ENCODE assay signal across 8 cellular contexts in the genomic region with DNA sequence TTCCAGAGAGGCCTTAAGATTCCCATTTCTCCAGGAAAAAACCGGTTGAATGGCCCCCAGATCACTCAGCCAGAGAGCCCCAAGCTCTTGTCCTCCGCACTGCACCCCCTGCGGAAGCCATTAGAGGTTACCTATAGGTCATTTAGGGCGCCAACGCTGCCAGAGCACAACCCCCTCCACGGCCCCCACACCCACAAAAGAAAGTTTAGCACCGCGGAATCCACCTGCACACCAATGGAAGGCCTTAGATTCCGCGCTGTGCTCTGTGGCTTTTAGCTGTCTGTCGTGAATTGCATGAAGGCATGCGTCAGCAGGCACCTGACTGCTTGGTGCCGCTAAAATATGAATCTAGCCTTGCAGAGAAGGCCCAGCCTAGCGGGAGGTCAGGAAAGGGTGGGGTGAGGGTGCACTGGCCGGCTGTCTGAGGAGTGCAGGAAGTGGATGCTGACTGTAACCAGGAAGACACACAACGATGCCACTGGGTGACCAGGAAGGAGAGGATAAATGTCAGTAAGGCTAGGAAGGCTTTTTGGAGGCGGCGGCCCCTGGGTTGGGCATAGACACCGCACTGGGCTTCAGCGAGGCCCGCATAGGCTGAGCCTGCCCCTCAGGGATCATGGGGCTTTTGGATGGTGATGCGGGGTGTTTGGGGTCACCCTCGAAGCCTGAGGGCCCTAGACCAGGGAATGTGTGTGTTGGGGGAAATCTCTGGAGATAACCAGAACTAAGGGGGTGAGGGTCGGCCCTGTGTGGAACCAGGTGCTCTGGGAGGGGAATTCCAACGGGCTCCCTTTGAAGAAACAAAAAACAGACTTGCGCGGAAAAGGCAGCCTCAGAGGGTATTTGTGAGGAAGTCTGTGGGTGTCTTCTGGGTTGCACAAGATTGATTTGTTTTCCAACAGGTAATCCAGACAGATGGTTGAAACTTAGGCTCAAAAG. TPM values are rescaled to one million over a fixed set of nuclear protein-coding genes. Genes with fewer than 3 reads are reported as not detected.
DNase-seq lines count a peak whose midpoint lies in the region; ATAC-seq and TF ChIP-seq lines count a peak whose summit lies in the region.

No MANE protein-coding gene starts in this region.

- no peak overlapping the region for H3K23ac ChIP-seq in mesendoderm (ENCODE audit: low read length)

- H2BK5ac ChIP-seq in mesendoderm (ENCODE audit: low read length): no peak overlapping the region

- ATAC-seq in HG03469 (IDR thresholded peaks at IDR 0.05; ENCODE audit: unreplicated experiment): no peak

- no peak overlapping the region for H3K56ac ChIP-seq in mesendoderm (ENCODE audit: low read length)

- H3K27me3 ChIP-seq in cardiac muscle cell: peaks cover 10% of the 10 kb centered on the region
- no peaks in the 10 kb centered on the region for H3K27me3 ChIP-seq in right atrium auricular region
- H3K27me3 ChIP-seq in mesendoderm (ENCODE audit: insufficient read depth, low read length, poor library complexity): no peaks in the 10 kb centered on the region

- no peak overlapping the region for H3K4me2 ChIP-seq in mesendoderm (ENCODE audit: low read length)

- H3K79me2 ChIP-seq in mesendoderm (ENCODE audit: control insufficient read depth, insufficient read depth, low read length): no peaks in the 10 kb centered on the region

- DNase-seq in cardiac muscle cell (ENCODE audit: low read depth in 1 of 2, low spot score in 1 of 2) (no peak), right atrium auricular region (ENCODE audit: low spot score) (no peak), mesendoderm (no peak), globus pallidus (ENCODE audit: low spot score) (no peak)
- DNase-seq in activated naive CD4-positive, alpha-beta T cell treated with Interleukin-2 at 50 U/mL for 16 hours: peak; percentile 80
- peak; percentile 62 to 72 for DNase-seq in stimulated activated CD8-positive, alpha-beta memory T cell treated with anti-CD3 and anti-CD28 coated beads, Interleukin-7, amount 100 ng/mL, for 4 hours (ENCODE audit: low read depth in 2 of 2)

- H3K4me1 ChIP-seq in cardiac muscle cell (ENCODE audit: low read depth) (no peaks in the 10 kb centered on the region), right atrium auricular region (peaks cover 0 to 7% of the 10 kb centered on the region in 2 donors), mesendoderm (ENCODE audit: control insufficient read depth, low read depth, low read length) (no peaks in the 10 kb centered on the region)

- no peak overlapping the region for H4K5ac ChIP-seq in mesendoderm (ENCODE audit: low read length)

- H3K18ac ChIP-seq in mesendoderm (ENCODE audit: low read length): peak overlapping the region; percentile 31

- TF ChIP-seq POLR2A in Raji (IDR thresholded peaks at IDR 0.05; ENCODE audit: insufficient read depth, low read depth, low read length): peak; percentile 58

- no CpG with 5 or more reads among the region's 27 CpGs for WGBS in mesendoderm (ENCODE audit: extremely low coverage, insufficient coverage, low lambda C conversion rate)

- no peak overlapping the region for H2BK15ac ChIP-seq in mesendoderm (replicated peaks; ENCODE audit: low read depth)

- H3K4ac ChIP-seq in mesendoderm (ENCODE audit: low read depth, low read length): no peak overlapping the region

- H3K4me3 ChIP-seq in cardiac muscle cell (peak overlapping the region; percentile 40), right atrium auricular region (peak overlapping the region in 1 of 2 donors; percentile 59), mesendoderm (ENCODE audit: low read length) (no peak overlapping the region)

- H3K27ac ChIP-seq in cardiac muscle cell: no peak overlapping the region
- no peak overlapping the region for H3K27ac ChIP-seq in right atrium auricular region
- H3K27ac ChIP-seq in mesendoderm (ENCODE audit: low read depth, low read length): no peak overlapping the region

- H2BK120ac ChIP-seq in mesendoderm (ENCODE audit: low read depth, low read length): no peak overlapping the region

- no peak overlapping the region for H3K9ac ChIP-seq in mesendoderm (ENCODE audit: low read length)

- H2AK5ac ChIP-seq in mesendoderm (ENCODE audit: low read length): no peak overlapping the region

- no peak overlapping the region for H4K8ac ChIP-seq in mesendoderm (ENCODE audit: low read depth, low read length)

- H3K36me3 ChIP-seq in cardiac muscle cell (no peaks in the 10 kb centered on the region), right atrium auricular region (no peaks in the 10 kb centered on the region), mesendoderm (ENCODE audit: control insufficient read depth, insufficient read depth, low read length) (no peaks in the 10 kb centered on the region)

- no peaks in the 10 kb centered on the region for H3K79me1 ChIP-seq in mesendoderm (ENCODE audit: low read length)

- TF ChIP-seq CTCF in cardiac muscle cell (IDR thresholded peaks at IDR 0.05; ENCODE audit: low read depth, low read length) (no peak), right atrium auricular region (IDR thresholded peaks at IDR 0.05) (no peak)

- H3K9me3 ChIP-seq in cardiac muscle cell (ENCODE audit: low read depth) (no peaks in the 10 kb centered on the region), right atrium auricular region (no peaks in the 10 kb centered on the region)

RNA-seq across cellular contexts. Expression of gene NUP210, which starts 1.0 kb away (rescaled TPM):
- total RNA-seq in cardiac muscle cell (24.2 and 41.9 TPM in 2 replicates), right atrium auricular region (1 to 10 TPM; 4.4 to 4.5 TPM)
- 23.7 and 28.6 TPM in 2 replicates for polyA plus RNA-seq in cardiac muscle cell
- polyA plus RNA-seq in mesendoderm (2013, experiment 1 of 2): 10.9 TPM
- 11.1 TPM for polyA plus RNA-seq in mesendoderm (2013, experiment 2 of 2)

RNA-seq across cellular contexts. Expression of gene HDAC11, which starts 59.0 kb away (rescaled TPM):
- total RNA-seq in cardiac muscle cell: 35.3 and 35.7 TPM in 2 replicates
- 27.1 and 41.4 TPM in 2 replicates for polyA plus RNA-seq in cardiac muscle cell
- total RNA-seq in right atrium auricular region: 10 to 100 TPM; 30.6 to 30.7 TPM
- 2.6 TPM for polyA plus RNA-seq in mesendoderm (2013, experiment 1 of 2)
- 3.4 TPM for polyA plus RNA-seq in mesendoderm (2013, experiment 2 of 2)

Comparison
In these comparisons a context has a peak if more than half of its experiments do, and no peak if none do; other contexts are left out.
1. DNase-seq: peak in activated naive CD4-positive, alpha-beta T cell treated with Interleukin-2 at 50 U/mL for 16 hours (single experiment) and stimulated activated CD8-positive, alpha-beta memory T cell treated with anti-CD3 and anti-CD28 coated beads, Interleukin-7, amount 100 ng/mL, for 4 hours (2 of 2); none in cardiac muscle cell (0 of 2), right atrium auricular region (single experiment), mesendoderm (single experiment) and globus pallidus (single experiment).